In genomic region chr13:52903320-52903719, GRCh38 we compare ENCODE assay signal across 15 cellular contexts. TPM values are rescaled to one million over a fixed set of nuclear protein-coding genes. Genes with fewer than 3 reads are reported as not detected.
DNase-seq lines count a peak whose midpoint lies in the region; ATAC-seq and TF ChIP-seq lines count a peak whose summit lies in the region.
"Had no signal": no experiment of that assay in that cellular context is flagged by ENCODE, and none has a peak within 500 bp of the region (broad histone marks: within the 10 kb centered on the region; RNA-seq: fewer than 3 reads in every experiment).

No MANE protein-coding gene starts in this region.

- POLR2A ChIA-PET in activated CD4-positive, alpha-beta T cell treated with anti-CD3 and anti-CD28 coated beads for 36 hours (lab: Charles Lee): no interaction called here
- POLR2A ChIA-PET in CD8-positive, alpha-beta memory T cell (lab: Charles Lee): no interaction called here
- POLR2A ChIA-PET in CD8-positive, alpha-beta T cell (lab: Charles Lee): no interaction called here

- peak; percentile 50 for DNase-seq in GM12865 (ENCODE audit: low read depth)
- DNase-seq in activated CD4-positive, alpha-beta T cell treated with anti-CD3 and anti-CD28 coated beads for 36 hours: no peak
- no peak for DNase-seq in NCI-H526 treated with DMSO at 0.1 percent for 48 hours (lab: John Stamatoyannopoulos, UW)
- no peak for DNase-seq in CD8-positive, alpha-beta memory T cell
- DNase-seq in CD8-positive, alpha-beta T cell: no peak
- DNase-seq: activated effector memory CD4-positive, alpha-beta T cell treated with Interleukin-2 at 50 U/mL for 16 hours; colonic mucosa; NCI-H1417 treated with DMSO at 0.1 percent for 48 hours; pancreas had no signal

- no peaks in the 10 kb centered on the region for H3K4me1 Mint-ChIP-seq in activated CD4-positive, alpha-beta T cell treated with anti-CD3 and anti-CD28 coated beads for 36 hours
- no peaks in the 10 kb centered on the region for H3K4me1 Mint-ChIP-seq in CD8-positive, alpha-beta memory T cell
- H3K4me1 Mint-ChIP-seq in CD8-positive, alpha-beta T cell (ENCODE audit: low read depth): no peaks in the 10 kb centered on the region

- TF ChIP-seq CTCF in GM12865 (IDR thresholded peaks at IDR 0.05; ENCODE audit: insufficient read depth, low read depth, low read length, missing control alignments): no peak
- no peak for TF ChIP-seq CTCF in CD8-positive, alpha-beta T cell (IDR thresholded peaks at IDR 0.05)

- no peak overlapping the region for H3K4me3 ChIP-seq in GM12865 (ENCODE audit: low read depth, low read length)
- no peak overlapping the region for H3K4me3 ChIP-seq in CD8-positive, alpha-beta memory T cell (ENCODE audit: low read length)
- H3K4me3 ChIP-seq in CD8-positive, alpha-beta T cell (ENCODE audit: low read depth, low read length): no peak overlapping the region
- H3K4me3 ChIP-seq: colonic mucosa, pancreas had no signal

- intact Hi-C loops in activated CD4-positive, alpha-beta T cell treated with anti-CD3 and anti-CD28 coated beads for 36 hours (cut with DNase I, micrococcal nuclease): no loop called here
- intact Hi-C loops in CD8-positive, alpha-beta T cell (cut with DNase I, micrococcal nuclease): no loop called here

- no peaks in the 10 kb centered on the region for H3K4me1 ChIP-seq in CD8-positive, alpha-beta memory T cell (ENCODE audit: insufficient read depth, low read length)
- H3K4me1 ChIP-seq in CD8-positive, alpha-beta T cell (ENCODE audit: insufficient read depth, low read length): no peaks in the 10 kb centered on the region
- H3K4me1 ChIP-seq: colonic mucosa, pancreas had no signal

- no peaks in the 10 kb centered on the region for H3K9me3 Mint-ChIP-seq in activated CD4-positive, alpha-beta T cell treated with anti-CD3 and anti-CD28 coated beads for 36 hours (ENCODE audit: low read depth)
- H3K9me3 Mint-ChIP-seq in CD8-positive, alpha-beta memory T cell: no peaks in the 10 kb centered on the region
- H3K9me3 Mint-ChIP-seq in CD8-positive, alpha-beta T cell: no peaks in the 10 kb centered on the region

- no peak overlapping the region for H3K27ac Mint-ChIP-seq in activated CD4-positive, alpha-beta T cell treated with anti-CD3 and anti-CD28 coated beads for 36 hours
- no peak overlapping the region for H3K27ac Mint-ChIP-seq in CD8-positive, alpha-beta memory T cell
- no peak overlapping the region for H3K27ac Mint-ChIP-seq in CD8-positive, alpha-beta T cell

- no peaks in the 10 kb centered on the region for H3K27me3 ChIP-seq in CD8-positive, alpha-beta memory T cell (ENCODE audit: insufficient read depth, low read length, poor library complexity, severe bottlenecking)
- no peaks in the 10 kb centered on the region for H3K27me3 ChIP-seq in CD8-positive, alpha-beta T cell (ENCODE audit: insufficient read depth, low read length)
- H3K27me3 ChIP-seq: colonic mucosa, pancreas had no signal

- H3K4me3 Mint-ChIP-seq in activated CD4-positive, alpha-beta T cell treated with anti-CD3 and anti-CD28 coated beads for 36 hours: no peak overlapping the region
- no peak overlapping the region for H3K4me3 Mint-ChIP-seq in CD8-positive, alpha-beta memory T cell
- H3K4me3 Mint-ChIP-seq in CD8-positive, alpha-beta T cell: no peak overlapping the region

- ATAC-seq in GM19351 (IDR thresholded peaks at IDR 0.05; ENCODE audit: unreplicated experiment) (peak; percentile 100), HG02759 (IDR thresholded peaks at IDR 0.05; ENCODE audit: unreplicated experiment) (peak; percentile 94), HG03565 (IDR thresholded peaks at IDR 0.05; ENCODE audit: unreplicated experiment) (peak; percentile 100)
- ATAC-seq in activated CD4-positive, alpha-beta T cell treated with anti-CD3 and anti-CD28 coated beads for 36 hours: no peak
- ATAC-seq in CD8-positive, alpha-beta T cell: no peak
- ATAC-seq: pancreas had no signal

- no peaks in the 10 kb centered on the region for H3K9me3 ChIP-seq in CD8-positive, alpha-beta memory T cell (ENCODE audit: low read length)
- no peaks in the 10 kb centered on the region for H3K9me3 ChIP-seq in CD8-positive, alpha-beta T cell (ENCODE audit: low read length)
- H3K9me3 ChIP-seq: colonic mucosa, pancreas had no signal

- H3K36me3 Mint-ChIP-seq in activated CD4-positive, alpha-beta T cell treated with anti-CD3 and anti-CD28 coated beads for 36 hours (ENCODE audit: low read depth): no peaks in the 10 kb centered on the region
- H3K36me3 Mint-ChIP-seq in CD8-positive, alpha-beta memory T cell: no peaks in the 10 kb centered on the region
- no peaks in the 10 kb centered on the region for H3K36me3 Mint-ChIP-seq in CD8-positive, alpha-beta T cell

- no peaks in the 10 kb centered on the region for H3K36me3 ChIP-seq in CD8-positive, alpha-beta memory T cell (ENCODE audit: insufficient read depth, low read length)
- H3K36me3 ChIP-seq in CD8-positive, alpha-beta T cell (ENCODE audit: insufficient read depth, low read length): no peaks in the 10 kb centered on the region
- H3K36me3 ChIP-seq: colonic mucosa, pancreas had no signal

- CTCF ChIA-PET in activated CD4-positive, alpha-beta T cell treated with anti-CD3 and anti-CD28 coated beads for 36 hours (lab: Charles Lee): no interaction called here
- CTCF ChIA-PET in CD8-positive, alpha-beta memory T cell (lab: Charles Lee): no interaction called here
- CTCF ChIA-PET in CD8-positive, alpha-beta T cell (lab: Charles Lee): no interaction called here

- H3K27ac ChIP-seq in CD8-positive, alpha-beta memory T cell (ENCODE audit: low read depth, low read length): no peak overlapping the region
- H3K27ac ChIP-seq in CD8-positive, alpha-beta T cell (ENCODE audit: low read depth, low read length): no peak overlapping the region
- H3K27ac ChIP-seq: colonic mucosa, pancreas had no signal

- peaks cover 9% of the 10 kb centered on the region for H3K27me3 Mint-ChIP-seq in activated CD4-positive, alpha-beta T cell treated with anti-CD3 and anti-CD28 coated beads for 36 hours
- H3K27me3 Mint-ChIP-seq in CD8-positive, alpha-beta memory T cell: peaks cover 6 to 33% of the 10 kb centered on the region in 2 donors
- H3K27me3 Mint-ChIP-seq in CD8-positive, alpha-beta T cell (ENCODE audit: low read depth): peaks cover 19% of the 10 kb centered on the region

RNA-seq across cellular contexts. Expression of gene PCDH8, which starts 54.9 kb away (rescaled TPM):
- not detected for total RNA-seq in activated CD4-positive, alpha-beta T cell treated with anti-CD3 and anti-CD28 coated beads for 36 hours
- not detected for total RNA-seq in CD8-positive, alpha-beta memory T cell
- not detected for polyA plus RNA-seq in CD8-positive, alpha-beta memory T cell
- total RNA-seq in CD8-positive, alpha-beta T cell: not detected
- total RNA-seq: fibroblast of villous mesenchyme, G401 had no signal
- polyA plus RNA-seq: AG04450 had no signal

Comparison
In these comparisons a context has a peak if more than half of its experiments do, and no peak if none do; other contexts are left out.
1. ATAC-seq: peak in GM19351 (single experiment), HG02759 (single experiment) and HG03565 (single experiment); none in activated CD4-positive, alpha-beta T cell treated with anti-CD3 and anti-CD28 coated beads for 36 hours (single experiment) and CD8-positive, alpha-beta T cell (single experiment).